In genomic region chr3:68336042-68336441, GRCh38 we compare ENCODE assay signal across 4 cellular contexts.
TF ChIP-seq lines count a peak whose summit lies in the region.

No MANE protein-coding gene starts in this region.

TF ChIP-seq in HepG2, 621 proteins besides CTCF, POLR2A, EP300 and RAD21:
- TF ChIP-seq SP1 (IDR thresholded peaks at IDR 0.05) (no peak), SP1 (CRISPR knock-in tag; IDR thresholded peaks at IDR 0.05) (no peak), ADNP (CRISPR knock-in tag; IDR thresholded peaks at IDR 0.05) (no peak), MAFK (conservative IDR thresholded peaks at IDR 0.05 in 1 of 2, IDR thresholded peaks at IDR 0.05 in 1 of 2; ENCODE audit: low read length in 2 of 2) (peak; percentile 78 to 88), ZNF136 (CRISPR knock-in tag; IDR thresholded peaks at IDR 0.05; ENCODE audit: low read depth) (no peak), MAFF (IDR thresholded peaks at IDR 0.05; ENCODE audit: low read depth, low read length) (peak; percentile 81)

TF ChIP-seq in A549, 52 proteins besides CTCF, POLR2A, EP300 and RAD21:
- TF ChIP-seq PHF8 (IDR thresholded peaks at IDR 0.05; ENCODE audit: borderline replicate concordance, low read depth) (no peak), MAFK (IDR thresholded peaks at IDR 0.05; ENCODE audit: partially characterized antibody) (peak; percentile 53), MYC (IDR thresholded peaks at IDR 0.05; ENCODE audit: borderline replicate concordance, low read length) (no peak)
TF ChIP-seq in A549: peak in this region for 1.

TF ChIP-seq in IMR-90, 13 proteins besides CTCF, POLR2A, EP300 and RAD21:
- TF ChIP-seq FOS (IDR thresholded peaks at IDR 0.05; ENCODE audit: low read depth, low read length) (no peak), CEBPB (IDR thresholded peaks at IDR 0.05; ENCODE audit: low read depth, low read length) (no peak), MAFK (IDR thresholded peaks at IDR 0.05; ENCODE audit: low read depth, low read length) (peak; percentile 67), ELK1 (IDR thresholded peaks at IDR 0.05; ENCODE audit: borderline replicate concordance, low read depth, low read length) (no peak), RFX5 (IDR thresholded peaks at IDR 0.05; ENCODE audit: low read depth, low read length) (no peak), MXI1 (IDR thresholded peaks at IDR 0.05; ENCODE audit: borderline replicate concordance, low read depth, low read length) (no peak), SMC3 (IDR thresholded peaks at IDR 0.05; ENCODE audit: low read depth, low read length) (no peak), MAZ (IDR thresholded peaks at IDR 0.05; ENCODE audit: borderline replicate concordance, low read depth, low read length) (no peak)

TF ChIP-seq in K562, 482 proteins besides CTCF, POLR2A, EP300 and RAD21:
- TF ChIP-seq MAFF (IDR thresholded peaks at IDR 0.05; ENCODE audit: low read length) (0 out of 2 replicates have a peak, but pooled peaks have one; percentile 11), POLR3A (IDR thresholded peaks at IDR 0.05; ENCODE audit: borderline replicate concordance, extremely low read depth, insufficient read depth, insufficient read length) (no peak), KAT8 (IDR thresholded peaks at IDR 0.05; ENCODE audit: low read depth) (no peak), ZNF584 (CRISPR knock-in tag; IDR thresholded peaks at IDR 0.05; ENCODE audit: low read depth) (no peak), MAFK (IDR thresholded peaks at IDR 0.05; ENCODE audit: low read length) (peak; percentile 13; the same call in 1 of the 2 replicates), ZKSCAN8 (CRISPR knock-in tag; IDR thresholded peaks at IDR 0.05) (no peak)
